Comparison of ENCODE assay signal across 24 cellular contexts in the genomic region with DNA sequence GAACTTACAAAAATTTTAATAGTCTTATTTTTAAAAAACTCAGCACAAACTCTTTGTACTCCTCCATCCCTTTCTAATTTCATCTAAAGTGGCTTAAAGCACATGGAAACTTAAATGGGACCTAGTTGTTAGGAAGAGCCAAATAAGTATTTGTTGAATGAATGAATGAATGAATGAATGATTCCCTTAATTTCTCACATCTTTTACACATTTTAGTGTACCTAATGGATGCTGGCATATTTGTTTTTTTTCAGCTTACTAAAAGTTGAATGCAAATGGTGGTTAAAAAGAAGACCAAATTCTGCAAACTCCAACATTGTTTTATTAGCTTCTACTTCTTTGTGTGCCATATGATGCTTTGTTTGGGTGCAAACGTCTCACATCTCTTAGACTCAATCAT.
DNase-seq lines count a peak whose midpoint lies in the region; ATAC-seq, FAIRE-seq and TF ChIP-seq lines count a peak whose summit lies in the region.
"Had no signal": no experiment of that assay in that cellular context is flagged by ENCODE, and none has a peak within 500 bp of the region (broad histone marks: within the 10 kb centered on the region; RNA-seq: fewer than 3 reads in every experiment).

No MANE protein-coding gene starts in this region.

- no peaks in the 10 kb centered on the region for H3K9me1 ChIP-seq in K562 (ENCODE audit: control insufficient read depth, insufficient read depth, low read length)

- in situ Hi-C loops in HepG2 (cut with HindIII; ENCODE audit: extremely low pct_ligation_motif_present, low pct_unique_long_range_greater_than_20kb), result no loop called here
- in situ Hi-C loops in K562 (cut with MboI), result no loop called here

- intact Hi-C loops in HepG2 (cut with micrococcal nuclease; ENCODE audit: unreplicated experiment) (loop anchor here (2.0 kb wide), 1 partner anchor 16 kb away; no protein-coding TSS in a partner anchor), right lobe of liver (cut with DNase I) (no loop called here), K562 (cut with micrococcal nuclease) (no loop called here)

- WGBS in HepG2 (ENCODE audit: low lambda C conversion rate), result 89% methylated on average over 1 of the region's 1 CpG
- 41% methylated on average over 1 of the region's 1 CpG for WGBS in right lobe of liver (ENCODE audit: insufficient coverage, low coverage, low lambda C conversion rate, missing lambda C conversion rate)
- WGBS in K562 (ENCODE audit: insufficient coverage, low coverage, missing lambda C conversion rate), result 20% methylated on average over 1 of the region's 1 CpG

- TF ChIP-seq RAD21 in HepG2 (CRISPR knock-in tag; IDR thresholded peaks at IDR 0.05) (no peak), K562 (CRISPR knock-in tag; conservative IDR thresholded peaks at IDR 0.05 in 1 of 2, IDR thresholded peaks at IDR 0.05 in 1 of 2) (no peak)

- no peak for TF ChIP-seq CTCF in HepG2 (CRISPR knock-in tag; IDR thresholded peaks at IDR 0.05)
- TF ChIP-seq CTCF in right lobe of liver (IDR thresholded peaks at IDR 0.05), result no peak
- TF ChIP-seq CTCF in K562 (IDR thresholded peaks at IDR 0.05 in 2 of 3, conservative IDR thresholded peaks at IDR 0.05 in 1 of 3; ENCODE audit: insufficient read depth in 2 of 3, low read depth in 1 of 3, low read length in 3 of 3), result no peak

- H3K4me1 ChIP-seq in HepG2 (ENCODE audit: insufficient read depth, low read length) (no peaks in the 10 kb centered on the region), right lobe of liver (no peaks in the 10 kb centered on the region), K562 (replicated peaks in 1 of 2; ENCODE audit: control insufficient read depth in 2 of 2, insufficient read depth in 2 of 2, low read length in 2 of 2) (no peaks in the 10 kb centered on the region)
- H3K4me1 ChIP-seq: BE2C, BLaER1 had no signal

- H3K27me3 ChIP-seq in HepG2 (ENCODE audit: control insufficient read depth in 1 of 2, insufficient read depth in 2 of 2, low read length in 2 of 2), result no peaks in the 10 kb centered on the region
- no peaks in the 10 kb centered on the region for H3K27me3 ChIP-seq in right lobe of liver
- no peaks in the 10 kb centered on the region for H3K27me3 ChIP-seq in K562 (ENCODE audit: control insufficient read depth in 2 of 2, insufficient read depth in 2 of 2, low read length in 2 of 2)
- H3K27me3 ChIP-seq: BE2C, BLaER1 had no signal

- no peak for TF ChIP-seq EP300 in HepG2 (IDR thresholded peaks at IDR 0.05; ENCODE audit: low read depth in 2 of 2, low read length in 2 of 2)
- no peak for TF ChIP-seq EP300 in HepG2 (CRISPR knock-in tag; IDR thresholded peaks at IDR 0.05; ENCODE audit: borderline replicate concordance)
- no peak for TF ChIP-seq EP300 in K562 (IDR thresholded peaks at IDR 0.05; ENCODE audit: low read length)

- ATAC-seq in HepG2, result no peak
- ATAC-seq in right lobe of liver, result no peak
- no peak for ATAC-seq in K562
- no peak for ATAC-seq in GM19467 (IDR thresholded peaks at IDR 0.05; ENCODE audit: unreplicated experiment)
- ATAC-seq: A549 had no signal

- POLR2A ChIA-PET in HepG2 (lab: Yijun Ruan, JAX), result no interaction called here
- POLR2A ChIA-PET in K562 (lab: Yijun Ruan, JAX), result no interaction called here

- H4K20me1 ChIP-seq in HepG2 (ENCODE audit: insufficient read depth, low read length), result no peaks in the 10 kb centered on the region
- H4K20me1 ChIP-seq in K562 (replicated peaks; ENCODE audit: control insufficient read depth, insufficient read depth, low read length), result no peaks in the 10 kb centered on the region
- H4K20me1 ChIP-seq: BLaER1 had no signal

- no peak for FAIRE-seq in HepG2 (lab: Jason Lieb, UNC)
- peak; percentile 28 for FAIRE-seq in GM19239 (lab: Jason Lieb, UNC)
- FAIRE-seq in K562 (lab: Jason Lieb, UNC), result no peak
- FAIRE-seq: A549, GM12891 had no signal

- H3K27ac ChIP-seq in HepG2 (ENCODE audit: extremely low read length, insufficient read depth, low read length) (no peak overlapping the region), right lobe of liver (no peak overlapping the region), K562 (ENCODE audit: extremely low read depth, low read depth, low read length) (no peak overlapping the region)
- H3K27ac ChIP-seq: 22Rv1, A549, BLaER1 had no signal

- no TSS peak for BruUV-seq in HepG2 (replicated peaks; lab: Mats Ljungman, UMichigan)
- BruUV-seq in K562 (replicated peaks; lab: Mats Ljungman, UMichigan), result no TSS peak

- CTCF ChIA-PET in HepG2 (lab: Yijun Ruan, JAX; ENCODE audit: low intra/inter-chr PET ratio, low total read pairs), result no interaction called here
- CTCF ChIA-PET in K562 (lab: Yijun Ruan, JAX; ENCODE audit: low intra/inter-chr PET ratio), result no interaction called here

- H2AFZ ChIP-seq in HepG2 (ENCODE audit: low read length) (no peak overlapping the region), K562 (ENCODE audit: low read depth, low read length) (no peak overlapping the region)

- no peaks in the 10 kb centered on the region for H3K79me2 ChIP-seq in HepG2 (ENCODE audit: insufficient read depth, low read length)
- no peaks in the 10 kb centered on the region; the same call in 2 of the 3 replicates for H3K79me2 ChIP-seq in K562 (ENCODE audit: control insufficient read depth, insufficient read depth, low read length)

- no peak for TF ChIP-seq POLR2A in HepG2 (IDR thresholded peaks at IDR 0.05; ENCODE audit: insufficient read depth in 1 of 2, low read depth in 2 of 2, low read length in 2 of 2)
- no peak for TF ChIP-seq POLR2A in right lobe of liver (IDR thresholded peaks at IDR 0.05)
- no peak for TF ChIP-seq POLR2A in K562 (conservative IDR thresholded peaks at IDR 0.05)

- H3K9ac ChIP-seq in HepG2 (ENCODE audit: insufficient read depth, low read depth, low read length), result no peak overlapping the region
- H3K9ac ChIP-seq in K562 (ENCODE audit: insufficient read depth in 1 of 2, low read depth in 2 of 2, low read length in 2 of 2), result no peak overlapping the region
- H3K9ac ChIP-seq: BLaER1 had no signal

- H3K4me3 ChIP-seq in HepG2 (replicated peaks in 1 of 3; ENCODE audit: insufficient read depth in 1 of 3, low read depth in 2 of 3, low read length in 3 of 3) (no peak overlapping the region), right lobe of liver (no peak overlapping the region), K562 (no peak overlapping the region)
- H3K4me3 ChIP-seq: A549, BLaER1 had no signal

- H3K4me2 ChIP-seq in HepG2 (ENCODE audit: low read depth, low read length) (no peak overlapping the region), K562 (ENCODE audit: insufficient read depth, low read length) (no peak overlapping the region)
- H3K4me2 ChIP-seq: A549, BLaER1 had no signal

- H3K36me3 ChIP-seq in HepG2 (replicated peaks in 1 of 2; ENCODE audit: control insufficient read depth in 1 of 2, insufficient read depth in 2 of 2, low read length in 2 of 2) (peaks cover 3 to 34% of the 10 kb centered on the region in 2 experiments; a peak in 4 of 5 replicates), right lobe of liver (peaks cover 0 to 13% (median 5%) of the 10 kb centered on the region in 4 donors), K562 (ENCODE audit: control insufficient read depth, insufficient read depth, low read length) (no peaks in the 10 kb centered on the region)
- H3K36me3 ChIP-seq: BE2C, BLaER1 had no signal

- DNase-seq in HepG2 (ENCODE audit: low spot score) (no peak), right lobe of liver (no peak), GM19239 (ENCODE audit: insufficient read length, low spot score) (no peak), K562 (ENCODE audit: extremely low read depth in 1 of 4, low spot score in 3 of 4) (no peak), NCI-H524 treated with DMSO at 0.1 percent for 48 hours (lab: John Stamatoyannopoulos, UW) (no peak)
- DNase-seq: ACHN; BE2C; C1 segment of cervical spinal cord; CD4-positive, alpha-beta memory T cell; CD4-positive, CD25-positive, alpha-beta regulatory T cell; CD8-positive, alpha-beta memory T cell; COR-L47; DMS 273 treated with DMSO at 0.1 percent for 48 hours; DMS153; DMS53; DMS79; DND-41; EL; GDM1 had no signal

- no peaks in the 10 kb centered on the region for H3K9me3 ChIP-seq in HepG2 (ENCODE audit: low read length)
- no peaks in the 10 kb centered on the region for H3K9me3 ChIP-seq in right lobe of liver
- peaks cover 2% of the 10 kb centered on the region; the same call in 1 of the 2 replicates for H3K9me3 ChIP-seq in K562 (replicated peaks; ENCODE audit: control insufficient read depth, insufficient read depth, low read depth, low read length)
- H3K9me3 ChIP-seq: BE2C, BLaER1 had no signal

TF ChIP-seq in HepG2, 621 proteins besides CTCF, POLR2A, EP300 and RAD21 (continues in another document):
- TF ChIP-seq ZNF24 (IDR thresholded peaks at IDR 0.05), result peak; percentile 75

TF ChIP-seq in K562, 482 proteins besides CTCF, POLR2A, EP300 and RAD21:
- TF ChIP-seq SMARCC2 (IDR thresholded peaks at IDR 0.05; ENCODE audit: low read depth) (no peak), BRCA1 (IDR thresholded peaks at IDR 0.05) (no peak), BRCA1 (CRISPR knock-in tag; IDR thresholded peaks at IDR 0.05) (no peak), BRF1 (IDR thresholded peaks at IDR 0.05; ENCODE audit: borderline replicate concordance, extremely low read depth, insufficient read length) (no peak), PPARD (CRISPR knock-in tag; IDR thresholded peaks at IDR 0.05) (no peak), ZNF24 (IDR thresholded peaks at IDR 0.05) (0 out of 2 replicates have a peak, but pooled peaks have one; percentile 46)
